Comparison of ENCODE assay signal across 20 cellular contexts in genomic region chr9:22033012-22033630, GRCh38. TPM values are rescaled to one million over a fixed set of nuclear protein-coding genes. Genes with fewer than 3 reads are reported as not detected.
DNase-seq lines count a peak whose midpoint lies in the region; ATAC-seq, FAIRE-seq and TF ChIP-seq lines count a peak whose summit lies in the region.
"Had no signal": no experiment of that assay in that cellular context is flagged by ENCODE, and none has a peak within 500 bp of the region (broad histone marks: within the 10 kb centered on the region; RNA-seq: fewer than 3 reads in every experiment).

No MANE protein-coding gene starts in this region.

- TF ChIP-seq CTCF in MM.1S (IDR thresholded peaks at IDR 0.05; ENCODE audit: low read length), result no peak
- TF ChIP-seq CTCF in RWPE2 (IDR thresholded peaks at IDR 0.05; ENCODE audit: poor library complexity, severe bottlenecking), result no peak
- TF ChIP-seq CTCF in keratinocyte (optimal IDR thresholded peaks at IDR 0.05 in 1 of 3, IDR thresholded peaks at IDR 0.05 in 1 of 3, conservative IDR thresholded peaks at IDR 0.05 in 1 of 3; ENCODE audit: extremely low read depth in 1 of 3, insufficient read depth in 2 of 3, low read length in 3 of 3), result no peak
- TF ChIP-seq CTCF in CD8-positive, alpha-beta T cell (IDR thresholded peaks at IDR 0.05), result no peak

- H3K4me2 ChIP-seq in MM.1S (ENCODE audit: low read depth, low read length) (peak overlapping the region; percentile 43; the same call in 1 of the 2 replicates), keratinocyte (ENCODE audit: control insufficient read depth, extremely low read depth, insufficient read depth, low read depth, low read length) (peak overlapping the region; percentile 47)
- H3K4me2 ChIP-seq: SK-N-SH had no signal

- H2AFZ ChIP-seq in MM.1S (ENCODE audit: low read length), result no peak overlapping the region
- H2AFZ ChIP-seq in keratinocyte (ENCODE audit: control insufficient read depth, low read length), result no peak overlapping the region

- H3K27me3 ChIP-seq in HAP-1 (ENCODE audit: low read depth) (no peaks in the 10 kb centered on the region), MM.1S (replicated peaks; ENCODE audit: insufficient read depth, low read length) (no peaks in the 10 kb centered on the region), RWPE2 (ENCODE audit: insufficient read depth, poor library complexity, severe bottlenecking) (no peaks in the 10 kb centered on the region), keratinocyte (ENCODE audit: control insufficient read depth, extremely low read depth, insufficient read depth, low read length) (no peaks in the 10 kb centered on the region)
- H3K27me3 ChIP-seq in CD8-positive, alpha-beta T cell (ENCODE audit: insufficient read depth, low read length), result no peaks in the 10 kb centered on the region

- intact Hi-C loops in CD8-positive, alpha-beta T cell (cut with DNase I, micrococcal nuclease), result loop anchor here (10.0 kb wide), 3 partner anchors 328 to 708 kb away; no protein-coding TSS in a partner anchor

- peak; percentile 15; the same call in 2 of the 3 replicates for ATAC-seq in RWPE2 (ENCODE audit: low read depth)
- no peak for ATAC-seq in CD8-positive, alpha-beta T cell
- no peak for ATAC-seq in stimulated activated naive B cell treated with anti-CD40 and anti-IgM and Interleukin-4, amounts not matched to agents 10 μg/mL and 1 μg/mL and 100 μg/mL, for 72 hours (replicated peaks)
- ATAC-seq: GM12878, PC-3 had no signal

- H3K4me1 ChIP-seq in HAP-1 (peaks cover 18% of the 10 kb centered on the region), MM.1S (ENCODE audit: low read length) (peaks cover 39% of the 10 kb centered on the region), RWPE2 (ENCODE audit: insufficient read depth, poor library complexity, severe bottlenecking) (peaks cover 64% of the 10 kb centered on the region), keratinocyte (ENCODE audit: control insufficient read depth, extremely low read depth, insufficient read depth, low read length) (peaks cover 53% of the 10 kb centered on the region)
- no peaks in the 10 kb centered on the region for H3K4me1 ChIP-seq in CD8-positive, alpha-beta T cell (ENCODE audit: insufficient read depth, low read length)

- H3K27me3 Mint-ChIP-seq in CD8-positive, alpha-beta T cell (ENCODE audit: low read depth), result no peaks in the 10 kb centered on the region
- no peaks in the 10 kb centered on the region for H3K27me3 Mint-ChIP-seq in stimulated activated naive B cell treated with anti-CD40 and anti-IgM and Interleukin-4, amounts not matched to agents 10 μg/mL and 1 μg/mL and 100 μg/mL, for 72 hours
- H3K27me3 Mint-ChIP-seq: CD4-positive, CD25-positive, alpha-beta regulatory T cell; IgD-negative memory B cell had no signal

- H3K4me3 ChIP-seq in HAP-1 (no peak overlapping the region), MM.1S (ENCODE audit: low read length) (no peak overlapping the region), RWPE2 (ENCODE audit: severe bottlenecking) (no peak overlapping the region), keratinocyte (ENCODE audit: control insufficient read depth in 2 of 3, extremely low read depth in 1 of 3, insufficient read depth in 2 of 3, low read depth in 1 of 3, low read length in 3 of 3) (no peak overlapping the region)
- H3K4me3 ChIP-seq in CD8-positive, alpha-beta T cell (ENCODE audit: low read depth, low read length), result no peak overlapping the region
- H3K4me3 ChIP-seq: GM12878 had no signal

- H3K79me2 ChIP-seq in MM.1S (ENCODE audit: low read length) (no peaks in the 10 kb centered on the region), keratinocyte (ENCODE audit: control insufficient read depth, insufficient read depth, low read length) (no peaks in the 10 kb centered on the region)

- no peaks in the 10 kb centered on the region for H3K4me1 Mint-ChIP-seq in CD8-positive, alpha-beta T cell (ENCODE audit: low read depth)
- peaks cover 6 to 22% of the 10 kb centered on the region in 2 donors for H3K4me1 Mint-ChIP-seq in stimulated activated naive B cell treated with anti-CD40 and anti-IgM and Interleukin-4, amounts not matched to agents 10 μg/mL and 1 μg/mL and 100 μg/mL, for 72 hours

- no peak overlapping the region for H3K4me3 Mint-ChIP-seq in CD8-positive, alpha-beta T cell
- H3K4me3 Mint-ChIP-seq in stimulated activated naive B cell treated with anti-CD40 and anti-IgM and Interleukin-4, amounts not matched to agents 10 μg/mL and 1 μg/mL and 100 μg/mL, for 72 hours, result no peak overlapping the region
- H3K4me3 Mint-ChIP-seq: CD4-positive, CD25-positive, alpha-beta regulatory T cell; IgD-negative memory B cell had no signal

- in situ Hi-C loops in HAP-1 (cut with MboI; ENCODE audit: low sequenced_read_pairs), result loop anchor here (25.0 kb wide), 1 partner anchor 429 kb away; no protein-coding TSS in a partner anchor

- H3K9me3 ChIP-seq in HAP-1, result no peaks in the 10 kb centered on the region
- H3K9me3 ChIP-seq in MM.1S (replicated peaks; ENCODE audit: insufficient read depth, low read length), result no peaks in the 10 kb centered on the region
- H3K9me3 ChIP-seq in RWPE2 (ENCODE audit: severe bottlenecking), result no peaks in the 10 kb centered on the region
- H3K9me3 ChIP-seq in keratinocyte (ENCODE audit: control insufficient read depth, low read depth, low read length), result no peaks in the 10 kb centered on the region
- no peaks in the 10 kb centered on the region for H3K9me3 ChIP-seq in CD8-positive, alpha-beta T cell (ENCODE audit: low read length)
- H3K9me3 ChIP-seq: SK-N-SH had no signal

- POLR2A ChIA-PET in CD8-positive, alpha-beta T cell (lab: Charles Lee), result no interaction called here

- H3K9ac ChIP-seq in MM.1S (ENCODE audit: low read length) (no peak overlapping the region), keratinocyte (ENCODE audit: control insufficient read depth, extremely low read depth, insufficient read depth, low read length) (no peak overlapping the region)
- H3K9ac ChIP-seq: SK-N-SH had no signal

- no peaks in the 10 kb centered on the region for H3K9me2 ChIP-seq in MM.1S (replicated peaks; ENCODE audit: insufficient read depth, low read length)
- H3K9me2 ChIP-seq: SK-N-SH had no signal

- H3K9me3 Mint-ChIP-seq in CD8-positive, alpha-beta T cell, result no peaks in the 10 kb centered on the region
- no peaks in the 10 kb centered on the region for H3K9me3 Mint-ChIP-seq in stimulated activated naive B cell treated with anti-CD40 and anti-IgM and Interleukin-4, amounts not matched to agents 10 μg/mL and 1 μg/mL and 100 μg/mL, for 72 hours
- H3K9me3 Mint-ChIP-seq: CD4-positive, CD25-positive, alpha-beta regulatory T cell; IgD-negative memory B cell had no signal

- FAIRE-seq in keratinocyte (lab: Jason Lieb, UNC), result no peak
- FAIRE-seq: GM12878 had no signal

- H3K36me3 ChIP-seq in HAP-1 (replicated peaks) (no peaks in the 10 kb centered on the region), MM.1S (replicated peaks; ENCODE audit: insufficient read depth, low read length) (no peaks in the 10 kb centered on the region), RWPE2 (ENCODE audit: low read depth) (peaks cover 11% of the 10 kb centered on the region), keratinocyte (ENCODE audit: control insufficient read depth in 2 of 2, extremely low read depth in 1 of 2, insufficient read depth in 2 of 2, low read length in 2 of 2) (no peaks in the 10 kb centered on the region)
- no peaks in the 10 kb centered on the region for H3K36me3 ChIP-seq in CD8-positive, alpha-beta T cell (ENCODE audit: insufficient read depth, low read length)

- H3K36me3 Mint-ChIP-seq in CD8-positive, alpha-beta T cell, result no peaks in the 10 kb centered on the region
- H3K36me3 Mint-ChIP-seq in stimulated activated naive B cell treated with anti-CD40 and anti-IgM and Interleukin-4, amounts not matched to agents 10 μg/mL and 1 μg/mL and 100 μg/mL, for 72 hours, result peaks cover 0 to 2% of the 10 kb centered on the region in 2 donors
- H3K36me3 Mint-ChIP-seq: IgD-negative memory B cell had no signal

- H3K27ac ChIP-seq in MM.1S (ENCODE audit: low read length) (peak overlapping the region; percentile 29; the same call in 1 of the 2 replicates), RWPE2 (ENCODE audit: poor library complexity, severe bottlenecking) (peak overlapping the region; percentile 16), keratinocyte (ENCODE audit: control insufficient read depth, insufficient read depth, low read length) (peak overlapping the region; percentile 51)
- no peak overlapping the region for H3K27ac ChIP-seq in CD8-positive, alpha-beta T cell (ENCODE audit: low read depth, low read length)

- H3F3A ChIP-seq in MM.1S (ENCODE audit: insufficient read depth, low read length), result peaks cover 9% of the 10 kb centered on the region; the same call in 1 of the 2 replicates

- H4K20me1 ChIP-seq in MM.1S (ENCODE audit: insufficient read depth, low read length) (no peaks in the 10 kb centered on the region), keratinocyte (ENCODE audit: control insufficient read depth, extremely low read depth, insufficient read depth, low read length) (no peaks in the 10 kb centered on the region)

- peak; percentile 17 to 43 for DNase-seq in HAP-1 (ENCODE audit: low spot score in 2 of 2)
- DNase-seq in MM.1S, result peak; percentile 52
- no peak for DNase-seq in RWPE2 (ENCODE audit: low spot score)
- DNase-seq in keratinocyte (ENCODE audit: low read depth, low spot score), result no peak
- DNase-seq in CD8-positive, alpha-beta T cell, result no peak
- DNase-seq in stimulated activated naive B cell treated with anti-CD40 and anti-IgM and Interleukin-4, amounts not matched to agents 10 μg/mL and 1 μg/mL and 100 μg/mL, for 72 hours, result no peak
- DNase-seq in NOMO-1 (lab: John Stamatoyannopoulos, UW; ENCODE audit: unreplicated experiment in 2 of 2), result no peak
- DNase-seq: CD4-positive, CD25-positive, alpha-beta regulatory T cell; COR-L47; DND-41; GOT3; Karpas-422; NCI-H1930; NCI-H226; NCI-H526; PC-3; SIG-M5; SK-N-SH had no signal

- CTCF ChIA-PET in CD8-positive, alpha-beta T cell (lab: Charles Lee), result no interaction called here

- H3K9me1 ChIP-seq in keratinocyte (ENCODE audit: control insufficient read depth, extremely low read depth, insufficient read depth, low read length), result no peaks in the 10 kb centered on the region

- dilution Hi-C loops in keratinocyte (cut with MboI; ENCODE audit: extremely low pct_ligation_motif_present, low sequenced_read_pairs), result loop anchor here (25.0 kb wide), 1 partner anchor 204 kb away; no protein-coding TSS in a partner anchor

- H3K27ac Mint-ChIP-seq in CD8-positive, alpha-beta T cell, result no peak overlapping the region
- H3K27ac Mint-ChIP-seq in stimulated activated naive B cell treated with anti-CD40 and anti-IgM and Interleukin-4, amounts not matched to agents 10 μg/mL and 1 μg/mL and 100 μg/mL, for 72 hours, result no peak overlapping the region
- H3K27ac Mint-ChIP-seq: CD4-positive, CD25-positive, alpha-beta regulatory T cell had no signal

RNA-seq across cellular contexts. Expression of gene CDKN2B, which starts 24.0 kb away (rescaled TPM):
- polyA plus RNA-seq in keratinocyte, result 17.9 to 34.3 TPM (median 19.9 TPM) in 3 replicates
- 48.0 TPM for polyA plus RNA-seq in keratinocyte (2011; ENCODE audit: low read depth)
- 19.5 and 25.4 TPM in 2 replicates for polyA plus RNA-seq in keratinocyte (2011; cell fraction: cytosol; rRNA removed)
- 70.7 and 78.3 TPM in 2 replicates for polyA plus RNA-seq in keratinocyte (2011; cell fraction: nucleus; rRNA removed)
- polyA plus RNA-seq in keratinocyte (2012; ENCODE audit: low replicate concordance), result 15.3 and 67.4 TPM in 2 replicates
- polyA minus RNA-seq in keratinocyte, result 5.9 to 22.6 TPM (median 17.3 TPM) in 3 replicates
- polyA minus RNA-seq in keratinocyte (2011; cell fraction: cytosol; rRNA and poly(A)+ RNA removed), result 22.6 TPM
- 29.0 and 38.3 TPM in 2 replicates for polyA minus RNA-seq in keratinocyte (2011; cell fraction: nucleus; rRNA and poly(A)+ RNA removed)
- total RNA-seq in CD8-positive, alpha-beta T cell, result not detected

RNA-seq across cellular contexts. Expression of gene CDKN2B-AS1, which starts 38.5 kb away (rescaled TPM):
- polyA plus RNA-seq in keratinocyte, result 0.61 to 1.4 TPM (median 1.1 TPM) in 3 replicates
- polyA plus RNA-seq in keratinocyte (2011; ENCODE audit: low read depth), result 0.47 TPM
- polyA plus RNA-seq in keratinocyte (2011; cell fraction: cytosol; rRNA removed), result 0.35 and 0.73 TPM in 2 replicates
- polyA plus RNA-seq in keratinocyte (2011; cell fraction: nucleus; rRNA removed), result 1.9 and 2.1 TPM in 2 replicates
- polyA plus RNA-seq in keratinocyte (2012; ENCODE audit: low replicate concordance), result 0.33 and 0.52 TPM in 2 replicates
- polyA minus RNA-seq in keratinocyte, result 1.4 to 2.5 TPM in 2 of 3 replicates, not detected in the other
- not detected for polyA minus RNA-seq in keratinocyte (2011; cell fraction: cytosol; rRNA and poly(A)+ RNA removed)
- polyA minus RNA-seq in keratinocyte (2011; cell fraction: nucleus; rRNA and poly(A)+ RNA removed), result 2.3 and 5.0 TPM in 2 replicates
- total RNA-seq in CD8-positive, alpha-beta T cell, result under 1 TPM in 1 of 2 experiments, not detected in 1; 0.71 TPM
- polyA plus RNA-seq: IgD-negative memory B cell had no signal

RNA-seq across cellular contexts. Expression of gene CDKN2A, which starts 38.9 kb away (rescaled TPM):
- polyA plus RNA-seq in keratinocyte, result 65.1 to 125 TPM (median 65.3 TPM) in 3 replicates
- 6.5 TPM for polyA plus RNA-seq in keratinocyte (2011; ENCODE audit: low read depth)
- polyA plus RNA-seq in keratinocyte (2011; cell fraction: cytosol; rRNA removed), result 80.4 and 163 TPM in 2 replicates
- 46.8 and 77.8 TPM in 2 replicates for polyA plus RNA-seq in keratinocyte (2011; cell fraction: nucleus; rRNA removed)
- polyA plus RNA-seq in keratinocyte (2012; ENCODE audit: low replicate concordance), result 48.9 and 98.0 TPM in 2 replicates
- polyA minus RNA-seq in keratinocyte, result 7.4 to 19.5 TPM (median 14.6 TPM) in 3 replicates
- 207 TPM for polyA minus RNA-seq in keratinocyte (2011; cell fraction: cytosol; rRNA and poly(A)+ RNA removed)
- 23.7 and 31.8 TPM in 2 replicates for polyA minus RNA-seq in keratinocyte (2011; cell fraction: nucleus; rRNA and poly(A)+ RNA removed)
- total RNA-seq in CD8-positive, alpha-beta T cell, result 1 to 10 TPM in 1 of 2 experiments, under 1 TPM in 1; 0.95 to 1.7 TPM

Comparison
In these comparisons a context has a peak if more than half of its experiments do, and no peak if none do; other contexts are left out.
1. DNase-seq: peak in HAP-1 (2 of 2) and MM.1S (single experiment); none in RWPE2 (single experiment), keratinocyte (single experiment), CD8-positive, alpha-beta T cell (0 of 7), stimulated activated naive B cell treated with anti-CD40 and anti-IgM and Interleukin-4, amounts not matched to agents 10 μg/mL and 1 μg/mL and 100 μg/mL, for 72 hours (single experiment) and NOMO-1 (0 of 2).